7 cellular contexts compared by ENCODE assay signal in the genomic region with DNA sequence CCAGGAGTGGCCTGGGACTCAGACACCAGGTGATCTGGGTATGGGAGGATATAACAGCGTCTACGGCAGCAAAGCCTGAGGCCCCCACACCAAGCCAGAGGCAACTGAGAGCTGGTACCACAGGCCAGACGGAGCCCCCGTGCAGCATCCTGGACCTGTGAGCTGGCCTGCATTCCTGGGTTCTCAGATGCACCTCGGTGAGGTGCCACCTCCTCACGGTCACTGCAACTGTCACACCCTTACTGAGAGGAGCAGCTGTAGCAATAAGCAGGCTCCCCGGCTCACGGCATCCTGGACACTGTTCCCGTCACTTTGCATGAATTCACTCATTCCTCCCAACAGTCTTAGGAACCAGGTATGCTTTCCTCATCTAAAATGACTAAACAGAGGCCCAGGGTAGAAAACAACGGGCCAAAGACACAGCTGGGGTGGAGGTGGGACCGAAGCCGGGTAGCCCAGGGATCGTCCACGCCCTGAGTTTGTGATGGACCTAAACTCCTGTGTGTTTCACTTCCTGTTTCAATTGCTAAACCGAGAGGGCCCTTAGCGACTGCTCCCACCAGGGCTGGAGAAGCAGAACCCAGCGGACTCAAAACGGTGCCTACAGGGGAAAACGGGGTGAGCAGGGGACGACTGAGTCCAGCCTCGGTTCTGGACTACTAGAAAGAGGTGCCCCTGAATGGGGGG.
A peak's percentile ranks its signal among the peaks of the same experiment; 100 is the strongest.
DNase-seq lines count a peak whose midpoint lies in the region; ATAC-seq and TF ChIP-seq lines count a peak whose summit lies in the region.

No MANE protein-coding gene starts in this region.

- ATAC-seq in HG02759 (IDR thresholded peaks at IDR 0.05; ENCODE audit: unreplicated experiment) (peak; percentile 36), lung (ENCODE audit: insufficient read depth, low FRiP score) (no peak)

- DNase-seq in SJSA1 (ENCODE audit: low read depth in 1 of 2, low spot score in 2 of 2) (no peak), lung (ENCODE audit: low spot score) (no peak), tibial nerve (ENCODE audit: low spot score in 2 of 2) (no peak), HT-29 (ENCODE audit: low spot score) (no peak), GOT3 (lab: John Stamatoyannopoulos, UW) (no peak)
- DNase-seq in activated CD4-positive, alpha-beta memory T cell treated with anti-CD3 and anti-CD28 coated beads, Interleukin-2, amount 10 ng/mL, durations not matched to agents 7 days and 5 days: no peak

- H3K4me3 ChIP-seq in SJSA1: no peak overlapping the region
- no peak overlapping the region for H3K4me3 ChIP-seq in lung
- H3K4me3 ChIP-seq in tibial nerve: no peak overlapping the region

- no peak for TF ChIP-seq CTCF in lung (IDR thresholded peaks at IDR 0.05; ENCODE audit: control extremely low read depth, extremely low read depth)
- no peak for TF ChIP-seq CTCF in tibial nerve (IDR thresholded peaks at IDR 0.05)

- H3K27me3 ChIP-seq in SJSA1 (replicated peaks): no peaks in the 10 kb centered on the region
- no peaks in the 10 kb centered on the region for H3K27me3 ChIP-seq in lung (ENCODE audit: control insufficient read depth, insufficient read depth)
- no peaks in the 10 kb centered on the region for H3K27me3 ChIP-seq in tibial nerve

- H3K9me3 Mint-ChIP-seq in activated CD4-positive, alpha-beta memory T cell treated with anti-CD3 and anti-CD28 coated beads, Interleukin-2, amount 10 ng/mL, durations not matched to agents 7 days and 5 days: no peaks in the 10 kb centered on the region

- H3K4me1 ChIP-seq in SJSA1 (replicated peaks) (peaks cover 68% of the 10 kb centered on the region), lung (ENCODE audit: control insufficient read depth in 2 of 2, insufficient read depth in 2 of 2, low read length in 2 of 2) (peaks cover 39 to 57% of the 10 kb centered on the region in 2 donors), tibial nerve (peaks cover 3 to 92% (median 58%) of the 10 kb centered on the region in 4 donors)

- H3K27ac Mint-ChIP-seq in activated CD4-positive, alpha-beta memory T cell treated with anti-CD3 and anti-CD28 coated beads, Interleukin-2, amount 10 ng/mL, durations not matched to agents 7 days and 5 days: no peak overlapping the region

- TF ChIP-seq POLR2A in tibial nerve (IDR thresholded peaks at IDR 0.05): no peak

- H3K36me3 ChIP-seq in SJSA1 (peaks cover 16% of the 10 kb centered on the region), lung (ENCODE audit: control insufficient read depth in 2 of 2, insufficient read depth in 2 of 2, low read length in 2 of 2) (peaks cover 0 to 5% of the 10 kb centered on the region in 2 donors), tibial nerve (peaks cover 0 to 3% (median 0%) of the 10 kb centered on the region in 3 donors)

- peaks cover 45% of the 10 kb centered on the region for H3K27me3 Mint-ChIP-seq in activated CD4-positive, alpha-beta memory T cell treated with anti-CD3 and anti-CD28 coated beads, Interleukin-2, amount 10 ng/mL, durations not matched to agents 7 days and 5 days

- no peaks in the 10 kb centered on the region for H3K9me3 ChIP-seq in SJSA1 (replicated peaks)
- H3K9me3 ChIP-seq in lung (ENCODE audit: control insufficient read depth in 2 of 2, insufficient read depth in 1 of 2, low read length in 1 of 2): no peaks in the 10 kb centered on the region
- H3K9me3 ChIP-seq in tibial nerve: no peaks in the 10 kb centered on the region

- POLR2A ChIA-PET in activated CD4-positive, alpha-beta memory T cell treated with anti-CD3 and anti-CD28 coated beads, Interleukin-2, amount 10 ng/mL, durations not matched to agents 7 days and 5 days (lab: Charles Lee): no interaction called here

- H3K36me3 Mint-ChIP-seq in activated CD4-positive, alpha-beta memory T cell treated with anti-CD3 and anti-CD28 coated beads, Interleukin-2, amount 10 ng/mL, durations not matched to agents 7 days and 5 days (ENCODE audit: low read depth): no peaks in the 10 kb centered on the region

- H3K27ac ChIP-seq in SJSA1 (peak overlapping the region; percentile 18; the same call in 1 of the 2 replicates), lung (ENCODE audit: low read depth in 1 of 2, low read length in 1 of 2) (peak overlapping the region; percentile 5 to 70), tibial nerve (peak overlapping the region in 3 of 4 donors; percentile 4 to 93 (median 83))

- H3K4me3 Mint-ChIP-seq in activated CD4-positive, alpha-beta memory T cell treated with anti-CD3 and anti-CD28 coated beads, Interleukin-2, amount 10 ng/mL, durations not matched to agents 7 days and 5 days: no peak overlapping the region

- no peak for TF ChIP-seq EP300 in tibial nerve (IDR thresholded peaks at IDR 0.05)

- CTCF ChIA-PET in activated CD4-positive, alpha-beta memory T cell treated with anti-CD3 and anti-CD28 coated beads, Interleukin-2, amount 10 ng/mL, durations not matched to agents 7 days and 5 days (lab: Charles Lee): interaction anchor here (0.6 to 1.7 kb wide), 5 partner anchors 14 to 90 kb away, joined by 3 to 6 read pairs (median 3); no protein-coding TSS in a partner anchor

- peaks cover 15% of the 10 kb centered on the region for H3K4me1 Mint-ChIP-seq in activated CD4-positive, alpha-beta memory T cell treated with anti-CD3 and anti-CD28 coated beads, Interleukin-2, amount 10 ng/mL, durations not matched to agents 7 days and 5 days

- 52 to 60% methylated on average over 21 of the region's 21 CpGs for WGBS in lung, 2 donors
- WGBS in tibial nerve, 2 donors: 62 to 67% methylated on average over 21 of the region's 21 CpGs

Comparison
In these comparisons a context has a peak if more than half of its experiments do, and no peak if none do; other contexts are left out.
1. H3K27ac ChIP-seq: peak in every context shown above with its lines; median percentile 83 in tibial nerve; 38 in lung; 18 in SJSA1.